Comparison of ENCODE assay signal across 1 cellular context in the genomic region with DNA sequence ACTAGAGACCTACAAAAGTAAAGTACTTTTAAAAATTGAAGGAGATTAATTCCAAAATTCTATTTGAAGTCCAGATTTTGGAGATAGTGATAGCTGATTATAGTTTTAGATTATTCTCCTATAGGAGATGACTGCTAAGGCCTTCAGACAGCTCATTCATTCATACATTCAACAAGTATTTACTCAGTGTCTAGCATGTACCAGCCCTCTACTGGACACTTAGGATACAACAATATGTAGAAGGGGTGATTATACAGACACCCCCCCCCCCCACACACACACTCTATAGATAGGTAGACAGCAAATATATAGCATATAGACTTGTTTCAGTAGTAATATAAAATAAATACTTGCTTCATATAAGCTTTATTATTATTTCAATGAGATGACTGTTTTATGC.
TF ChIP-seq lines count a peak whose summit lies in the region.

No MANE protein-coding gene starts in this region.

TF ChIP-seq in SK-N-SH, 30 proteins besides CTCF, POLR2A, EP300 and RAD21 (continued from another document):
- no peak for TF ChIP-seq NRF1 (IDR thresholded peaks at IDR 0.05; ENCODE audit: low read depth, low read length)
- TF ChIP-seq JUND (IDR thresholded peaks at IDR 0.05) = no peak
- no peak for TF ChIP-seq CHD2 (IDR thresholded peaks at IDR 0.05; ENCODE audit: low read length, partially characterized antibody)
- TF ChIP-seq RFX5 (IDR thresholded peaks at IDR 0.05; ENCODE audit: low read length) = no peak
- TF ChIP-seq RCOR1 (IDR thresholded peaks at IDR 0.05; ENCODE audit: low read length) = no peak
- TF ChIP-seq EZH2phosphoT487 (IDR thresholded peaks at IDR 0.05; ENCODE audit: borderline replicate concordance, low read depth) = no peak
- TF ChIP-seq FOSL2 (IDR thresholded peaks at IDR 0.05; ENCODE audit: borderline replicate concordance, low read depth) = no peak
